28 cellular contexts compared by ENCODE assay signal in the genomic region with DNA sequence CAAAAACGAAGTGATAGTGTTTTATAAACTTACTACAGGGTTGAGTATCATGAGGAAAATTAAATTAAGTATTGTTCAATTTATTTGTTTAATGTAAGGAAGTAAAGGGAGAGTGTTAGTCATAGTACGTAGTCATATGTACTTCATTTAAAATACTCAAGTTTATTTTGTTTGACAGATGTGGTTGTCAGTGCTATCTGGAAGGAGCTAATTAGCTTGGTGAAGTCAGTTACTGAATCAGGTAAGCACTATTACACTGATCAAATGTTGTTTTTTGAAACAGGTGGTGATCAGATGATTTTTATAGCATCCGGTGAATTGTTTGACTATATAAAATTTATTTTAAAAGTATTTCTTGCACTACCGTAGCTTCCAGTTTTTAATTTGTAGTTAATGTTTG.
"Had no signal": no experiment of that assay in that cellular context is flagged by ENCODE, and none has a peak within 500 bp of the region (broad histone marks: within the 10 kb centered on the region; RNA-seq: fewer than 3 reads in every experiment).

No MANE protein-coding gene starts in this region.

- FAIRE-seq: endothelial cell of umbilical vein, kidney had no signal

- ATAC-seq: foreskin keratinocyte; gastroesophageal sphincter; left lung; natural killer cell treated with Interleukin-12 subunit alpha and Interleukin-12 subunit beta and Interleukin-15 and Interleukin-18, amount 100 ng/mL, for 72 hours; sciatic nerve had no signal

- H3K4me3 ChIP-seq: coronary artery, esophagus muscularis mucosa, gastroesophageal sphincter, heart left ventricle, hepatocyte, left lung, smooth muscle cell, stomach, thyroid gland had no signal

- H3K9ac ChIP-seq: parathyroid adenoma had no signal

- DNase-seq: dermis blood vessel endothelial cell; effector memory CD4-positive, alpha-beta T cell; foreskin keratinocyte; heart left ventricle; kidney; left lung; mesendoderm; midbrain; stimulated activated CD4-positive, alpha-beta T cell treated with anti-CD3 and anti-CD28 coated beads, Interleukin-12 subunit alpha, Interleukin-12 subunit beta, amount 100 ng/mL, for 4 hours; stimulated activated CD4-positive, alpha-beta T cell treated with anti-CD3 and anti-CD28 coated beads, Interleukin-1b, Interleukin-23, amount 100 ng/mL, for 48 hours; stimulated activated CD4-positive, alpha-beta T cell treated with anti-CD3 and anti-CD28 coated beads, Interleukin-4, amount 100 ng/mL, for 1 hour; stimulated activated CD8-positive, alpha-beta memory T cell treated with anti-CD3 and anti-CD28 coated beads, Interleukin-4, amount 100 ng/mL, for 48 hours; stimulated activated naive CD4-positive, alpha-beta T cell treated with Interleukin-2 at 50 U/mL for 16 hours; stomach; thyroid gland had no signal

- H3K4me3 Mint-ChIP-seq: natural killer cell treated with Interleukin-12 subunit alpha and Interleukin-12 subunit beta and Interleukin-15 and Interleukin-18, amount 100 ng/mL, for 72 hours; neural crest cell; type B pancreatic cell had no signal

- H3K27me3 ChIP-seq: esophagus muscularis mucosa, foreskin keratinocyte, gastroesophageal sphincter, heart left ventricle, hepatocyte, left lung, neutrophil, stomach, thyroid gland had no signal

- H3K27ac ChIP-seq: coronary artery, esophagus muscularis mucosa, foreskin keratinocyte, gastroesophageal sphincter, heart left ventricle, hepatocyte, left lung, neutrophil, parathyroid adenoma, stomach, thyroid gland had no signal

- H3K9me3 Mint-ChIP-seq: natural killer cell treated with Interleukin-12 subunit alpha and Interleukin-12 subunit beta and Interleukin-15 and Interleukin-18, amount 100 ng/mL, for 72 hours; neural crest cell; type B pancreatic cell had no signal

- H3K4me1 ChIP-seq: esophagus muscularis mucosa, foreskin keratinocyte, gastroesophageal sphincter, heart left ventricle, left lung, parathyroid adenoma, thyroid gland had no signal

- H3K9me3 ChIP-seq: esophagus muscularis mucosa, gastroesophageal sphincter, heart left ventricle, left lung, neutrophil, stomach, thyroid gland had no signal

- H3K4me1 Mint-ChIP-seq: neural crest cell had no signal

- H3K27me3 Mint-ChIP-seq: natural killer cell treated with Interleukin-12 subunit alpha and Interleukin-12 subunit beta and Interleukin-15 and Interleukin-18, amount 100 ng/mL, for 72 hours; progenitor cell of endocrine pancreas; type B pancreatic cell had no signal

- H3K27ac Mint-ChIP-seq: progenitor cell of endocrine pancreas, type B pancreatic cell had no signal
